19 cellular contexts compared by ENCODE assay signal in the genomic region with DNA sequence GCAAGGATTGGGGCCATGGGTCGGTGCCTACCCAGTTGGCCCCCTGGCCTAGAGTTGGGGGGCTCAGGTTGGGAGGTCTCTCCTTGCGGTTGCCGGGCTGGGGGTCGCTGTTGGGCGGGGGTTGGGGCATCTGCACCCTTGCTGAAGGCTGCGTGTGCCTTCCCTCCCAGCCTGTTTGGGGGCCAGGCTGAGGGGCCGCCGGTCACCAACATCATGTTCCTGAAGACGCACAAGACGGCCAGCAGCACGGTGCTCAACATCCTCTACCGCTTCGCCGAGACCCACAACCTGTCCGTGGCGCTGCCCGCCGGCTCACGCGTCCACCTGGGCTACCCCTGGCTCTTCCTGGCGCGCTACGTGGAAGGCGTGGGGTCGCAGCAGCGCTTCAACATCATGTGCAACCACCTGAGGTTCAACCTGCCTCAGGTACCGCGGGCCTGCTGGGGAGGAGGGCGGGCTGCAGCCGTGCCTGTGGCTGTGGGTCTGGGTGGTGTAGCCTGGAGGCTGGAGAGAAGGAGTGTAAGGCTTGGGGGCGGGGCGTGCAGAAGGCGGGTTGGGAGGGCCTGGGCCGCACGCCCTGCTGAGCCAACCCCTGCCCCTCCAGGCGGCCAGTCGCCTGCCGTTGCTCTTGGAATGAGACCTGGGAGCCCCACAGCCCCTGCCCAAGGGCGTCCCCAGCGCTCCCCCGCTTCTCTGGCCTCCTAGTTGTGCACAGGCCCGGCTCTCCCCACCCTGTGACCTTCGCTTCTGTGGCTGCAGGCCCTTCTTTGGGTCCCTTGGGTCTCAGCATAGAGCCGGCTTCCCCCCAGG. TPM values are rescaled to one million over a fixed set of nuclear protein-coding genes. Genes with fewer than 3 reads are reported as not detected.
DNase-seq lines count a peak whose midpoint lies in the region; ATAC-seq and TF ChIP-seq lines count a peak whose summit lies in the region.
"Had no signal": no experiment of that assay in that cellular context is flagged by ENCODE, and none has a peak within 500 bp of the region (broad histone marks: within the 10 kb centered on the region; RNA-seq: fewer than 3 reads in every experiment).

No MANE protein-coding gene starts in this region.

- no peak overlapping the region for H3K4me3 Mint-ChIP-seq in CD14-positive monocyte
- peak overlapping the region in 1 of 10 donors; percentile 33 for H3K4me3 Mint-ChIP-seq in naive thymus-derived CD4-positive, alpha-beta T cell

- POLR2A ChIA-PET in naive thymus-derived CD4-positive, alpha-beta T cell (lab: Charles Lee), result no interaction called here

- no peak overlapping the region for H3K27ac Mint-ChIP-seq in CD14-positive monocyte
- no peak overlapping the region for H3K27ac Mint-ChIP-seq in naive thymus-derived CD4-positive, alpha-beta T cell

- peaks cover 0 to 4% of the 10 kb centered on the region in 2 donors for H3K27me3 ChIP-seq in naive thymus-derived CD4-positive, alpha-beta T cell (ENCODE audit: control insufficient read depth in 2 of 2, insufficient read depth in 2 of 2, low read length in 2 of 2)

- no peak overlapping the region for H3K4me3 ChIP-seq in NB4 (ENCODE audit: low read depth, low read length)
- no peak overlapping the region for H3K4me3 ChIP-seq in naive thymus-derived CD4-positive, alpha-beta T cell (ENCODE audit: low read length)
- H3K4me3 ChIP-seq: adrenal gland, HAP-1 had no signal

- no peak for TF ChIP-seq POLR2A in NB4 (IDR thresholded peaks at IDR 0.05; ENCODE audit: extremely low read depth, insufficient read length)

- H3K4me1 ChIP-seq in naive thymus-derived CD4-positive, alpha-beta T cell (ENCODE audit: control insufficient read depth in 2 of 2, insufficient read depth in 2 of 2, low read length in 2 of 2), result peaks cover 11 to 15% of the 10 kb centered on the region in 2 donors
- H3K4me1 ChIP-seq: HAP-1 had no signal

- no peaks in the 10 kb centered on the region for H3K9me3 ChIP-seq in naive thymus-derived CD4-positive, alpha-beta T cell (ENCODE audit: control insufficient read depth in 2 of 3, low read length in 3 of 3)
- H3K9me3 ChIP-seq: adrenal gland, HAP-1 had no signal

- TF ChIP-seq CTCF in NB4 (IDR thresholded peaks at IDR 0.05; ENCODE audit: low read depth, low read length) (no peak), CD14-positive monocyte (IDR thresholded peaks at IDR 0.05) (no peak)

- CTCF ChIA-PET in naive thymus-derived CD4-positive, alpha-beta T cell (lab: Charles Lee), result no interaction called here

- H3K9me3 Mint-ChIP-seq in CD14-positive monocyte, result peaks cover 0 to 2% (median 0%) of the 10 kb centered on the region in 7 donors
- H3K9me3 Mint-ChIP-seq in naive thymus-derived CD4-positive, alpha-beta T cell, result no peaks in the 10 kb centered on the region

- H3K27me3 Mint-ChIP-seq in CD14-positive monocyte (ENCODE audit: low read depth in 3 of 3), result peaks cover 14 to 29% (median 17%) of the 10 kb centered on the region in 3 donors
- peaks cover 0 to 3% (median 0%) of the 10 kb centered on the region in 5 donors for H3K27me3 Mint-ChIP-seq in naive thymus-derived CD4-positive, alpha-beta T cell

- no peaks in the 10 kb centered on the region for H3K36me3 Mint-ChIP-seq in CD14-positive monocyte
- H3K36me3 Mint-ChIP-seq in naive thymus-derived CD4-positive, alpha-beta T cell, result no peaks in the 10 kb centered on the region

- intact Hi-C loops in posterior vena cava (cut with DNase I) (no loop called here), CD14-positive monocyte (cut with micrococcal nuclease) (no loop called here)
- intact Hi-C loops in naive thymus-derived CD4-positive, alpha-beta T cell (cut with micrococcal nuclease), result loop anchor here in 1 of 2 donors (5.0 kb wide), 1 partner anchor 100 kb away; the partner anchor contains the start of gene ING5

- H3K27ac ChIP-seq in naive thymus-derived CD4-positive, alpha-beta T cell (ENCODE audit: low read depth, low read length), result no peak overlapping the region
- H3K27ac ChIP-seq: epithelial cell of prostate had no signal

- DNase-seq in NCI-H82 (lab: John Stamatoyannopoulos, UW) (peak; percentile 46), NCI-H82 treated with DMSO at 0.1 percent for 48 hours (lab: John Stamatoyannopoulos, UW; ENCODE audit: unreplicated experiment) (no peak), NB4 (ENCODE audit: low read depth) (peak; percentile 69), hepatic stellate cell (ENCODE audit: low spot score) (peak; percentile 8), posterior vena cava (ENCODE audit: low spot score) (peak; percentile 72), CD14-positive monocyte (ENCODE audit: low spot score) (no peak)
- no peak for DNase-seq in naive thymus-derived CD4-positive, alpha-beta T cell
- DNase-seq: NCI-H2029, NCI-H526 treated with DMSO at 0.1 percent for 48 hours had no signal

- no peak for ATAC-seq in HG02885 (IDR thresholded peaks at IDR 0.05; ENCODE audit: poor library complexity, unreplicated experiment)
- ATAC-seq in naive thymus-derived CD4-positive, alpha-beta T cell, result no peak
- ATAC-seq: left lobe of liver had no signal

- no peaks in the 10 kb centered on the region for H3K36me3 ChIP-seq in naive thymus-derived CD4-positive, alpha-beta T cell (ENCODE audit: control insufficient read depth in 2 of 3, insufficient read depth in 3 of 3, low read length in 3 of 3)
- H3K36me3 ChIP-seq: adrenal gland, HAP-1 had no signal

- peaks cover 7% of the 10 kb centered on the region for H3K4me1 Mint-ChIP-seq in CD14-positive monocyte
- H3K4me1 Mint-ChIP-seq in naive thymus-derived CD4-positive, alpha-beta T cell, result peaks cover 0 to 10% (median 6%) of the 10 kb centered on the region in 7 donors

RNA-seq across cellular contexts. Expression of gene NEU4, which starts 7.2 kb away (rescaled TPM):
- total RNA-seq in posterior vena cava, result under 1 TPM in 1 of 2 donors, not detected in 1; 0.38 TPM
- polyA plus RNA-seq in CD14-positive monocyte, result under 1 TPM; 0.26 to 0.99 TPM
- total RNA-seq in naive thymus-derived CD4-positive, alpha-beta T cell, result 10 to 100 TPM in 1 of 5 experiments, 1 to 10 TPM in 2, not detected in 2; 1.1 to 13.9 (median 1.2) TPM
- polyA plus RNA-seq in naive thymus-derived CD4-positive, alpha-beta T cell, result not detected
- total RNA-seq: A172 had no signal
- polyA plus RNA-seq: neural cell had no signal

RNA-seq across cellular contexts. Expression of gene GAL3ST2, which starts 25.2 kb away (rescaled TPM):
- total RNA-seq in posterior vena cava, result not detected
- not detected for polyA plus RNA-seq in CD14-positive monocyte
- total RNA-seq in naive thymus-derived CD4-positive, alpha-beta T cell, result under 1 TPM in 3 of 5 experiments, not detected in 2; 0.17 to 0.93 (median 0.37) TPM
- polyA plus RNA-seq in naive thymus-derived CD4-positive, alpha-beta T cell, result not detected
- total RNA-seq: A172, glomerular endothelial cell, skeletal muscle tissue had no signal
- polyA plus RNA-seq: neural cell had no signal

RNA-seq across cellular contexts. Expression of gene PDCD1, which starts 56.9 kb away (rescaled TPM):
- under 1 TPM in 1 of 2 donors, not detected in 1; 0.38 TPM for total RNA-seq in posterior vena cava
- under 1 TPM in 1 of 2 donors, not detected in 1; 0.08 TPM for polyA plus RNA-seq in CD14-positive monocyte
- total RNA-seq in naive thymus-derived CD4-positive, alpha-beta T cell, result 1 to 10 TPM in 2 of 5 experiments, under 1 TPM in 1, not detected in 2; 0.56 to 9.4 (median 1.1) TPM
- polyA plus RNA-seq in naive thymus-derived CD4-positive, alpha-beta T cell, result under 1 TPM; 0.24 to 0.85 TPM
- total RNA-seq: A172, chondrocyte, glomerular endothelial cell, skeletal muscle tissue had no signal
- polyA plus RNA-seq: neural cell had no signal

Comparison
In these comparisons a context has a peak if more than half of its experiments do, and no peak if none do; other contexts are left out.
1. DNase-seq: peak in NCI-H82 (single experiment), NB4 (single experiment), hepatic stellate cell (single experiment) and posterior vena cava (single experiment); none in NCI-H82 treated with DMSO at 0.1 percent for 48 hours (single experiment), CD14-positive monocyte (single experiment) and naive thymus-derived CD4-positive, alpha-beta T cell (0 of 9).